1 cellular context compared by ENCODE assay signal in genomic region chr4:140648716-140649115, GRCh38.
TF ChIP-seq lines count a peak whose summit lies in the region.

No MANE protein-coding gene starts in this region.

TF ChIP-seq in H1, 55 proteins besides CTCF, POLR2A, EP300 and RAD21 (continued from another document):
- TF ChIP-seq TAF1 (IDR thresholded peaks at IDR 0.05; ENCODE audit: low read depth, low read length), result no peak
- TF ChIP-seq KDM5A (IDR thresholded peaks at IDR 0.05; ENCODE audit: low read length), result no peak
- TF ChIP-seq SRF (IDR thresholded peaks at IDR 0.05; ENCODE audit: low read depth, low read length), result no peak
- no peak for TF ChIP-seq FOSL1 (IDR thresholded peaks at IDR 0.05; ENCODE audit: insufficient read depth, low read depth, low read length)
- TF ChIP-seq POU5F1 (IDR thresholded peaks at IDR 0.05; ENCODE audit: low read depth, low read length), result no peak
- TF ChIP-seq CREB1 (IDR thresholded peaks at IDR 0.05), result no peak
- TF ChIP-seq PHF8 (conservative IDR thresholded peaks at IDR 0.05; ENCODE audit: low read depth, low read length), result no peak
- TF ChIP-seq RNF2 (IDR thresholded peaks at IDR 0.05; ENCODE audit: borderline replicate concordance, low read depth, low read length, missing control alignments, poor library complexity, severe bottlenecking), result no peak
